Comparison of ENCODE assay signal across 11 cellular contexts in the genomic region with DNA sequence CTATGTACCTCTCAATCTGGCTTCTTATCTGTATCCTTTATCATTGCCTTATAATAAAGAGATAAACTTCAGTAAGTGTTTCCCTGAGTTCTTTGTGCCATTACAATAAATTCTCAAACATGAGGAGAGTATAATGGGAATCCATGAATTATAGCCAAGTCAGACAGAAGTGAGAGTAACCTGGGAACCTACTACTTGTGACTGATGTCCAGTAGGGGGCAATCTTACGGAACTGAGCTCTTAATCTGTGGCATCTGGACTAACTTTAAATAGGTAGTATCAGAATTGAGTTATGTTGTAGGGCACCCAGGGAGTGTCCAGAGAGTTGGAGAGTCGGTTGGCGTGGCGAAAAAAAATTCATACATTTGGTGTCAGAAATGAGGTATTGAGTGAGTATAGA.
DNase-seq lines count a peak whose midpoint lies in the region; ATAC-seq and TF ChIP-seq lines count a peak whose summit lies in the region.
"Had no signal": no experiment of that assay in that cellular context is flagged by ENCODE, and none has a peak within 500 bp of the region (broad histone marks: within the 10 kb centered on the region; RNA-seq: fewer than 3 reads in every experiment).

No MANE protein-coding gene starts in this region.

- H3K36me3 ChIP-seq in GM06990 (ENCODE audit: control insufficient read depth, insufficient read depth, low read length) (no peaks in the 10 kb centered on the region), Panc1 (ENCODE audit: control insufficient read depth, insufficient read depth, low read length) (no peaks in the 10 kb centered on the region), kidney epithelial cell (ENCODE audit: control insufficient read depth, insufficient read depth, low read length) (no peaks in the 10 kb centered on the region)
- H3K36me3 ChIP-seq: esophagus muscularis mucosa, spleen had no signal

- no TSS peak for BruUV-seq in Panc1 (replicated peaks; lab: Mats Ljungman, UMichigan)

- intact Hi-C loops in Panc1 (cut with micrococcal nuclease; ENCODE audit: unreplicated experiment): no loop called here
- intact Hi-C loops in activated CD4-positive, alpha-beta T cell treated with anti-CD3 and anti-CD28 coated beads, Interleukin-2, amount 10 ng/mL, durations not matched to agents 24 days and 14 days (cut with micrococcal nuclease): no loop called here

- H3K4me3 ChIP-seq in GM06990 (replicated peaks; ENCODE audit: low read depth, low read length) (no peak overlapping the region), Panc1 (ENCODE audit: low read depth in 2 of 2, low read length in 2 of 2) (no peak overlapping the region), kidney epithelial cell (ENCODE audit: low read depth, low read length) (no peak overlapping the region)
- H3K4me3 ChIP-seq: esophagus muscularis mucosa, spleen had no signal

- peaks cover 6% of the 10 kb centered on the region; the same call in 1 of the 2 replicates for H3K9me3 ChIP-seq in Panc1 (ENCODE audit: control insufficient read depth, insufficient read depth, low read depth, low read length)
- H3K9me3 ChIP-seq: esophagus muscularis mucosa had no signal

- no peak overlapping the region for H3K27ac Mint-ChIP-seq in activated CD4-positive, alpha-beta T cell treated with anti-CD3 and anti-CD28 coated beads, Interleukin-2, amount 10 ng/mL, durations not matched to agents 24 days and 14 days

- TF ChIP-seq CTCF in GM06990 (IDR thresholded peaks at IDR 0.05; ENCODE audit: insufficient read depth, low read length, poor library complexity, severe bottlenecking) (peak; percentile 21), Panc1 (IDR thresholded peaks at IDR 0.05) (peak; percentile 44), kidney epithelial cell (IDR thresholded peaks at IDR 0.05; ENCODE audit: insufficient read depth, low read length, poor library complexity, severe bottlenecking) (peak; percentile 51)

- H3K36me3 Mint-ChIP-seq in activated CD4-positive, alpha-beta T cell treated with anti-CD3 and anti-CD28 coated beads, Interleukin-2, amount 10 ng/mL, durations not matched to agents 24 days and 14 days (ENCODE audit: low read depth): no peaks in the 10 kb centered on the region

- H3K27me3 ChIP-seq in GM06990 (replicated peaks; ENCODE audit: control insufficient read depth, insufficient read depth, low read length): no peaks in the 10 kb centered on the region
- no peaks in the 10 kb centered on the region for H3K27me3 ChIP-seq in Panc1 (ENCODE audit: control insufficient read depth, insufficient read depth, low read length)
- no peaks in the 10 kb centered on the region for H3K27me3 ChIP-seq in kidney epithelial cell (ENCODE audit: control insufficient read depth, insufficient read depth, low read length)
- H3K27me3 ChIP-seq: esophagus muscularis mucosa, spleen had no signal

- no peaks in the 10 kb centered on the region for H3K4me1 ChIP-seq in Panc1 (ENCODE audit: control insufficient read depth, insufficient read depth, low read length)
- H3K4me1 ChIP-seq: esophagus muscularis mucosa, spleen had no signal

- H3K27ac ChIP-seq in Panc1 (ENCODE audit: low read length): no peak overlapping the region
- H3K27ac ChIP-seq: esophagus muscularis mucosa, spleen, VCaP had no signal

- in situ Hi-C loops in Panc1 (cut with HindIII; ENCODE audit: low pct_unique_long_range_greater_than_20kb, low sequenced_read_pairs): no loop called here

- no peaks in the 10 kb centered on the region for H3K27me3 Mint-ChIP-seq in activated CD4-positive, alpha-beta T cell treated with anti-CD3 and anti-CD28 coated beads, Interleukin-2, amount 10 ng/mL, durations not matched to agents 24 days and 14 days

- DNase-seq in GM06990 (ENCODE audit: extremely low read depth, insufficient read length) (no peak), Panc1 (ENCODE audit: low read depth, low spot score) (no peak), kidney epithelial cell (ENCODE audit: low read depth) (no peak), GM19238 (ENCODE audit: insufficient read length, low spot score) (no peak), dermis blood vessel endothelial cell (no peak)
- no peak for DNase-seq in activated naive CD4-positive, alpha-beta T cell treated with Interleukin-2 at 50 U/mL for 16 hours
- no peak for DNase-seq in activated CD4-positive, alpha-beta T cell treated with anti-CD3 and anti-CD28 coated beads, Interleukin-2, amount 10 ng/mL, durations not matched to agents 24 days and 14 days
- DNase-seq: spleen had no signal

- CTCF ChIA-PET in Panc1 (lab: Charles Lee): interaction anchor here (0.7 kb wide), 1 partner anchor 421 kb away, joined by 4 read pairs; no protein-coding TSS in a partner anchor

- ATAC-seq in HG02884 (IDR thresholded peaks at IDR 0.05; ENCODE audit: unreplicated experiment): peak; percentile 59
- no peak for ATAC-seq in Panc1

- POLR2A ChIA-PET in Panc1 (lab: Charles Lee): interaction anchor here (0.7 kb wide), 1 partner anchor 422 kb away, joined by 5 read pairs; no protein-coding TSS in a partner anchor

- H3K4me1 Mint-ChIP-seq in activated CD4-positive, alpha-beta T cell treated with anti-CD3 and anti-CD28 coated beads, Interleukin-2, amount 10 ng/mL, durations not matched to agents 24 days and 14 days: no peaks in the 10 kb centered on the region

- no peaks in the 10 kb centered on the region for H3K9me3 Mint-ChIP-seq in activated CD4-positive, alpha-beta T cell treated with anti-CD3 and anti-CD28 coated beads, Interleukin-2, amount 10 ng/mL, durations not matched to agents 24 days and 14 days

- H3K4me3 Mint-ChIP-seq in activated CD4-positive, alpha-beta T cell treated with anti-CD3 and anti-CD28 coated beads, Interleukin-2, amount 10 ng/mL, durations not matched to agents 24 days and 14 days: no peak overlapping the region
